Comparison of ENCODE assay signal across 1 cellular context in the genomic region with DNA sequence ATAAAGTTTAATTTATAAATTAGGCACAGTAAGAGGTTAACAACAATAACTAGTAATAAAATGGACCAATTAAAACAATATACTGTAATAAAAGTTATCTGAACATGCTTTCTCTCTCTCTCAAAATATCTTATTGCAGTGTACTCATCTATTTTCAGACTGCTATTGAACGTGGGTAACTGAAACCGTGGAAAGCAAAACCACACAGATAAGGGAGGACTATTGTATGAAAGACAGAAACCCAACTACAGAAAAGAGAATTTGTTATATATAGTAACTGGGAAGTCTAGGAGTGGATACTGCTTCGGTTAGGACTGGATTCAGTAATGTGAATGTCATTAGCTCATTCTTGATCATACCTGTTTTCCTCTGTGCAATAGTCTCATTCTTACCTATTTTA.
TF ChIP-seq lines count a peak whose summit lies in the region.

No MANE protein-coding gene starts in this region.

TF ChIP-seq in GM23338, 12 proteins besides CTCF, POLR2A, EP300 and RAD21 (continued from another document):
- TF ChIP-seq, protein P1, sequence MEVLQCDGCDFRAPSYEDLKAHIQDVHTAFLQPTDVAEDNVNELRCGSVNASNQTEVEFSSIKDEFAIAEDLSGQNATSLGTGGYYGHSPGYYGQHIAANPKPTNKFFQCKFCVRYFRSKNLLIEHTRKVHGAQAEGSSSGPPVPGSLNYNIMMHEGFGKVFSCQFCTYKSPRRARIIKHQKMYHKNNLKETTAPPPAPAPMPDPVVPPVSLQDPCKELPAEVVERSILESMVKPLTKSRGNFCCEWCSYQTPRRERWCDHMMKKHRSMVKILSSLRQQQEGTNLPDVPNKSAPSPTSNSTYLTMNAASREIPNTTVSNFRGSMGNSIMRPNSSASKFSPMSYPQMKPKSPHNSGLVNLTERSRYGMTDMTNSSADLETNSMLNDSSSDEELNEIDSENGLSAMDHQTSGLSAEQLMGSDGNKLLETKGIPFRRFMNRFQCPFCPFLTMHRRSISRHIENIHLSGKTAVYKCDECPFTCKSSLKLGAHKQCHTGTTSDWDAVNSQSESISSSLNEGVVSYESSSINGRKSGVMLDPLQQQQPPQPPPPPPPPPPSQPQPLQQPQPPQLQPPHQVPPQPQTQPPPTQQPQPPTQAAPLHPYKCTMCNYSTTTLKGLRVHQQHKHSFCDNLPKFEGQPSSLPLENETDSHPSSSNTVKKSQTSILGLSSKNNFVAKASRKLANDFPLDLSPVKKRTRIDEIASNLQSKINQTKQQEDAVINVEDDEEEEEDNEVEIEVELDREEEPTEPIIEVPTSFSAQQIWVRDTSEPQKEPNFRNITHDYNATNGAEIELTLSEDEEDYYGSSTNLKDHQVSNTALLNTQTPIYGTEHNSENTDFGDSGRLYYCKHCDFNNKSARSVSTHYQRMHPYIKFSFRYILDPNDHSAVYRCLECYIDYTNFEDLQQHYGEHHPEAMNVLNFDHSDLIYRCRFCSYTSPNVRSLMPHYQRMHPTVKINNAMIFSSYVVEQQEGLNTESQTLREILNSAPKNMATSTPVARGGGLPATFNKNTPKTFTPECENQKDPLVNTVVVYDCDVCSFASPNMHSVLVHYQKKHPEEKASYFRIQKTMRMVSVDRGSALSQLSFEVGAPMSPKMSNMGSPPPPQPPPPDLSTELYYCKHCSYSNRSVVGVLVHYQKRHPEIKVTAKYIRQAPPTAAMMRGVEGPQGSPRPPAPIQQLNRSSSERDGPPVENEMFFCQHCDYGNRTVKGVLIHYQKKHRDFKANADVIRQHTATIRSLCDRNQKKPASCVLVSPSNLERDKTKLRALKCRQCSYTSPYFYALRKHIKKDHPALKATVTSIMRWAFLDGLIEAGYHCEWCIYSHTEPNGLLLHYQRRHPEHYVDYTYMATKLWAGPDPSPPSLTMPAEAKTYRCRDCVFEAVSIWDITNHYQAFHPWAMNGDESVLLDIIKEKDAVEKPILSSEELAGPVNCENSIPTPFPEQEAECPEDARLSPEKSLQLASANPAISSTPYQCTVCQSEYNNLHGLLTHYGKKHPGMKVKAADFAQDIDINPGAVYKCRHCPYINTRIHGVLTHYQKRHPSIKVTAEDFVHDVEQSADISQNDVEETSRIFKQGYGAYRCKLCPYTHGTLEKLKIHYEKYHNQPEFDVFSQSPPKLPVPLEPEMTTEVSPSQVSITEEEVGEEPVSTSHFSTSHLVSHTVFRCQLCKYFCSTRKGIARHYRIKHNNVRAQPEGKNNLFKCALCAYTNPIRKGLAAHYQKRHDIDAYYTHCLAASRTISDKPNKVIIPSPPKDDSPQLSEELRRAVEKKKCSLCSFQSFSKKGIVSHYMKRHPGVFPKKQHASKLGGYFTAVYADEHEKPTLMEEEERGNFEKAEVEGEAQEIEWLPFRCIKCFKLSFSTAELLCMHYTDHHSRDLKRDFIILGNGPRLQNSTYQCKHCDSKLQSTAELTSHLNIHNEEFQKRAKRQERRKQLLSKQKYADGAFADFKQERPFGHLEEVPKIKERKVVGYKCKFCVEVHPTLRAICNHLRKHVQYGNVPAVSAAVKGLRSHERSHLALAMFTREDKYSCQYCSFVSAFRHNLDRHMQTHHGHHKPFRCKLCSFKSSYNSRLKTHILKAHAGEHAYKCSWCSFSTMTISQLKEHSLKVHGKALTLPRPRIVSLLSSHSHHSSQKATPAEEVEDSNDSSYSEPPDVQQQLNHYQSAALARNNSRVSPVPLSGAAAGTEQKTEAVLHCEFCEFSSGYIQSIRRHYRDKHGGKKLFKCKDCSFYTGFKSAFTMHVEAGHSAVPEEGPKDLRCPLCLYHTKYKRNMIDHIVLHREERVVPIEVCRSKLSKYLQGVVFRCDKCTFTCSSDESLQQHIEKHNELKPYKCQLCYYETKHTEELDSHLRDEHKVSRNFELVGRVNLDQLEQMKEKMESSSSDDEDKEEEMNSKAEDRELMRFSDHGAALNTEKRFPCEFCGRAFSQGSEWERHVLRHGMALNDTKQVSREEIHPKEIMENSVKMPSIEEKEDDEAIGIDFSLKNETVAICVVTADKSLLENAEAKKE (CRISPR knock-in tag; IDR thresholded peaks at IDR 0.05) = no peak
- TF ChIP-seq ZNF331 (CRISPR knock-in tag; IDR thresholded peaks at IDR 0.05; ENCODE audit: low read depth) = no peak
- TF ChIP-seq, protein P2, sequence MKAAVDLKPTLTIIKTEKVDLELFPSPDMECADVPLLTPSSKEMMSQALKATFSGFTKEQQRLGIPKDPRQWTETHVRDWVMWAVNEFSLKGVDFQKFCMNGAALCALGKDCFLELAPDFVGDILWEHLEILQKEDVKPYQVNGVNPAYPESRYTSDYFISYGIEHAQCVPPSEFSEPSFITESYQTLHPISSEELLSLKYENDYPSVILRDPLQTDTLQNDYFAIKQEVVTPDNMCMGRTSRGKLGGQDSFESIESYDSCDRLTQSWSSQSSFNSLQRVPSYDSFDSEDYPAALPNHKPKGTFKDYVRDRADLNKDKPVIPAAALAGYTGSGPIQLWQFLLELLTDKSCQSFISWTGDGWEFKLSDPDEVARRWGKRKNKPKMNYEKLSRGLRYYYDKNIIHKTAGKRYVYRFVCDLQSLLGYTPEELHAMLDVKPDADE (IDR thresholded peaks at IDR 0.05) = no peak
